In genomic region chr13:98080280-98080679, GRCh38 we compare ENCODE assay signal across 18 cellular contexts.
DNase-seq lines count a peak whose midpoint lies in the region; ATAC-seq and TF ChIP-seq lines count a peak whose summit lies in the region.
"Had no signal": no experiment of that assay in that cellular context is flagged by ENCODE, and none has a peak within 500 bp of the region (broad histone marks: within the 10 kb centered on the region; RNA-seq: fewer than 3 reads in every experiment).

No MANE protein-coding gene starts in this region.

- DNase-seq in EL (peak; percentile 9), IMR-90 (no peak), epithelial cell of esophagus (ENCODE audit: low read depth) (peak; percentile 5), neuronal stem cell (ENCODE audit: low spot score) (no peak), HT-29 (ENCODE audit: low spot score) (no peak), putamen (ENCODE audit: low spot score) (no peak), cerebellar cortex (ENCODE audit: low spot score) (no peak)
- DNase-seq in T-helper 2 cell treated with Interferon-gamma antibody and Interleukin-4, amounts not matched to agents 5 μg/mL and 100 μg/mL, for 36 hours (ENCODE audit: low spot score) = no peak
- DNase-seq: C1 segment of cervical spinal cord; Caco-2; CD4-positive, alpha-beta memory T cell; DMS153; DND-41; GDM1; GM23248; H7; HCEC 1CT had no signal

- H3K23ac ChIP-seq in IMR-90 (ENCODE audit: low read depth, low read length) = no peak overlapping the region
- no peak overlapping the region for H3K23ac ChIP-seq in neuronal stem cell (ENCODE audit: low read depth, low read length, poor library complexity)

- no peaks in the 10 kb centered on the region for H3K36me3 Mint-ChIP-seq in T-helper 2 cell treated with Interferon-gamma antibody and Interleukin-4, amounts not matched to agents 5 μg/mL and 100 μg/mL, for 36 hours (ENCODE audit: low read depth)
- H3K36me3 Mint-ChIP-seq: CD4-positive, alpha-beta memory T cell had no signal

- H3K36me3 ChIP-seq in IMR-90 (ENCODE audit: control insufficient read depth, insufficient read depth, low read length) = no peaks in the 10 kb centered on the region
- H3K36me3 ChIP-seq in neuronal stem cell (replicated peaks in 1 of 2; ENCODE audit: control insufficient read depth in 2 of 2, insufficient read depth in 2 of 2, low read length in 2 of 2) = no peaks in the 10 kb centered on the region

- POLR2A ChIA-PET in IMR-90 (lab: Charles Lee; ENCODE audit: unreplicated experiment) = no interaction called here

- H3K4me3 ChIP-seq in IMR-90 (ENCODE audit: insufficient read depth, low read depth, low read length) (no peak overlapping the region), epithelial cell of esophagus (ENCODE audit: low read length) (no peak overlapping the region), neuronal stem cell (ENCODE audit: low read length in 2 of 2) (no peak overlapping the region)
- H3K4me3 ChIP-seq: GM12878, GM23248 had no signal

- dilution Hi-C loops in IMR-90 (cut with HindIII; ENCODE audit: low sequenced_read_pairs, unreplicated experiment) = no loop called here

- H4K91ac ChIP-seq in IMR-90 (ENCODE audit: insufficient read depth, low read depth, low read length) (no peak overlapping the region), neuronal stem cell (ENCODE audit: low read depth, low read length, poor library complexity) (no peak overlapping the region)

- no peak overlapping the region for H4K8ac ChIP-seq in IMR-90 (ENCODE audit: low read depth in 2 of 2, low read length in 2 of 2)
- H4K8ac ChIP-seq in neuronal stem cell (ENCODE audit: low read depth, low read length) = no peak overlapping the region

- no peak overlapping the region for H2BK15ac ChIP-seq in IMR-90 (ENCODE audit: low read depth, low read length)
- H2BK15ac ChIP-seq in neuronal stem cell (ENCODE audit: low read length) = no peak overlapping the region

- BruUV-seq in IMR-90 (replicated peaks; lab: Mats Ljungman, UMichigan) = no TSS peak

- H3K27me3 ChIP-seq in IMR-90 (ENCODE audit: control insufficient read depth, insufficient read depth, low read length) (no peaks in the 10 kb centered on the region), neuronal stem cell (ENCODE audit: control insufficient read depth in 3 of 3, insufficient read depth in 3 of 3, low read depth in 1 of 3, low read length in 3 of 3) (no peaks in the 10 kb centered on the region)

- H3K4me1 ChIP-seq in IMR-90 (ENCODE audit: control insufficient read depth, insufficient read depth, low read length) (peaks cover 4% of the 10 kb centered on the region; the same call in 1 of the 2 replicates), neuronal stem cell (ENCODE audit: control insufficient read depth in 2 of 2, insufficient read depth in 1 of 2, low read depth in 1 of 2, low read length in 2 of 2) (no peaks in the 10 kb centered on the region)
- H3K4me1 ChIP-seq: Caco-2 had no signal

- no peak overlapping the region for H3K56ac ChIP-seq in IMR-90 (ENCODE audit: extremely low read depth, insufficient read depth, low read length)

- no peak overlapping the region for H2AFZ ChIP-seq in IMR-90 (replicated peaks; ENCODE audit: low read length, poor library complexity)
- no peak overlapping the region for H2AFZ ChIP-seq in neuronal stem cell (ENCODE audit: low read length)
- H2AFZ ChIP-seq: GM23248 had no signal

- H3K9ac ChIP-seq in IMR-90 (ENCODE audit: low read depth, low read length) (no peak overlapping the region), neuronal stem cell (ENCODE audit: low read depth, low read length, poor library complexity) (no peak overlapping the region)
- H3K9ac ChIP-seq: GM23248 had no signal

- no peak overlapping the region for H3K27ac Mint-ChIP-seq in T-helper 2 cell treated with Interferon-gamma antibody and Interleukin-4, amounts not matched to agents 5 μg/mL and 100 μg/mL, for 36 hours
- H3K27ac Mint-ChIP-seq: CD4-positive, alpha-beta memory T cell had no signal

- H2AK9ac ChIP-seq in IMR-90 (replicated peaks; ENCODE audit: low read depth, low read length, poor library complexity) = no peak overlapping the region

- no peak overlapping the region for H2BK12ac ChIP-seq in neuronal stem cell (ENCODE audit: low read length)

- H3K79me1 ChIP-seq in IMR-90 (ENCODE audit: low read depth in 1 of 2, low read length in 2 of 2) (no peaks in the 10 kb centered on the region), neuronal stem cell (ENCODE audit: low read depth, low read length) (no peaks in the 10 kb centered on the region)

- H3K4me3 Mint-ChIP-seq in T-helper 2 cell treated with Interferon-gamma antibody and Interleukin-4, amounts not matched to agents 5 μg/mL and 100 μg/mL, for 36 hours = no peak overlapping the region
- H3K4me3 Mint-ChIP-seq: CD4-positive, alpha-beta memory T cell had no signal

- H3K27ac ChIP-seq in IMR-90 (ENCODE audit: insufficient read depth, low read length) (no peak overlapping the region), neuronal stem cell (replicated peaks; ENCODE audit: low read length) (no peak overlapping the region)
- H3K27ac ChIP-seq: GM23248 had no signal

- no peaks in the 10 kb centered on the region for H3K9me3 ChIP-seq in IMR-90 (ENCODE audit: control insufficient read depth, insufficient read depth, low read length)
- peaks cover 0 to 2% of the 10 kb centered on the region in 2 donors for H3K9me3 ChIP-seq in neuronal stem cell (replicated peaks in 1 of 2; ENCODE audit: control insufficient read depth in 2 of 2, insufficient read depth in 1 of 2, low read depth in 1 of 2, low read length in 2 of 2)

- in situ Hi-C loops in IMR-90 (cut with MboI; ENCODE audit: low sequenced_read_pairs) = no loop called here

- intact Hi-C loops in IMR-90 (cut with micrococcal nuclease) = no loop called here

- no peaks in the 10 kb centered on the region for H3K9me3 Mint-ChIP-seq in T-helper 2 cell treated with Interferon-gamma antibody and Interleukin-4, amounts not matched to agents 5 μg/mL and 100 μg/mL, for 36 hours

- H4K20me1 ChIP-seq in IMR-90 (ENCODE audit: insufficient read depth, low read length) = no peaks in the 10 kb centered on the region

- H3K4me2 ChIP-seq in IMR-90 (ENCODE audit: low read depth, low read length) (no peak overlapping the region), neuronal stem cell (ENCODE audit: insufficient read depth, low read length, poor library complexity, severe bottlenecking) (no peak overlapping the region)

- H3K4me1 Mint-ChIP-seq in T-helper 2 cell treated with Interferon-gamma antibody and Interleukin-4, amounts not matched to agents 5 μg/mL and 100 μg/mL, for 36 hours (ENCODE audit: low read depth) = no peaks in the 10 kb centered on the region

- peak overlapping the region; percentile 53; the same call in 1 of the 2 replicates for H2AK5ac ChIP-seq in IMR-90 (ENCODE audit: low read depth, low read length)
- H2AK5ac ChIP-seq in neuronal stem cell (ENCODE audit: low read depth, low read length) = peak overlapping the region; percentile 6

- H4K5ac ChIP-seq in IMR-90 (ENCODE audit: low read depth, low read length) = no peak overlapping the region

- H3K27me3 Mint-ChIP-seq in T-helper 2 cell treated with Interferon-gamma antibody and Interleukin-4, amounts not matched to agents 5 μg/mL and 100 μg/mL, for 36 hours (ENCODE audit: low read depth) = no peaks in the 10 kb centered on the region

- peaks cover 3% of the 10 kb centered on the region; the same call in 1 of the 2 replicates for H3K9me1 ChIP-seq in IMR-90 (ENCODE audit: insufficient read depth, low read length)

- no peak overlapping the region for H2BK20ac ChIP-seq in IMR-90 (ENCODE audit: low read depth, low read length)

- TF ChIP-seq RAD21 in IMR-90 (IDR thresholded peaks at IDR 0.05; ENCODE audit: low read length) = no peak

- H3K14ac ChIP-seq in IMR-90 (replicated peaks; ENCODE audit: low read depth, low read length) (no peak overlapping the region), neuronal stem cell (ENCODE audit: low read length) (no peak overlapping the region)

- 80% methylated on average over 1 of the region's 5 CpGs; no CpG with 5 or more reads in 1 of the 2 experiments for WGBS in IMR-90 (ENCODE audit: extremely low coverage in 2 of 2, insufficient read length in 1 of 2), 2 experiments
- no CpG with 5 or more reads among the region's 5 CpGs for WGBS in neuronal stem cell (ENCODE audit: extremely low coverage in 2 of 2, insufficient read length in 2 of 2, insufficient replicate concordance in 1 of 2), 2 donors

- H3K4ac ChIP-seq in IMR-90 (ENCODE audit: low read depth, low read length) (no peak overlapping the region), neuronal stem cell (ENCODE audit: low read length) (no peak overlapping the region)

- no peak for ATAC-seq in IMR-90 (ENCODE audit: low read depth)
- ATAC-seq: GM12878 had no signal

- TF ChIP-seq CTCF in IMR-90 (conservative IDR thresholded peaks at IDR 0.05; ENCODE audit: low read depth, low read length) (no peak), epithelial cell of esophagus (IDR thresholded peaks at IDR 0.05; ENCODE audit: insufficient read depth, low read depth, low read length, missing control alignments) (no peak)

- no peak for TF ChIP-seq POLR2A in IMR-90 (IDR thresholded peaks at IDR 0.05; ENCODE audit: low read depth, low read length)

- H2BK5ac ChIP-seq in IMR-90 (ENCODE audit: low read depth, low read length, poor library complexity, severe bottlenecking) = no peak overlapping the region
- no peak overlapping the region for H2BK5ac ChIP-seq in neuronal stem cell (ENCODE audit: low read length)

- CTCF ChIA-PET in IMR-90 (lab: Yijun Ruan, JAX) = no interaction called here

- no peak overlapping the region for H2BK120ac ChIP-seq in IMR-90 (ENCODE audit: low read depth, low read length)
- no peak overlapping the region for H2BK120ac ChIP-seq in neuronal stem cell (ENCODE audit: low read depth, low read length)

- no peak overlapping the region for H3K18ac ChIP-seq in IMR-90 (ENCODE audit: low read depth, low read length)
- H3K18ac ChIP-seq in neuronal stem cell (ENCODE audit: low read length) = no peak overlapping the region

TF ChIP-seq in IMR-90, 13 proteins besides CTCF, POLR2A, EP300 and RAD21 (continues in another document):
- TF ChIP-seq RFX5 (IDR thresholded peaks at IDR 0.05; ENCODE audit: low read depth, low read length) = no peak
- TF ChIP-seq RCOR1 (IDR thresholded peaks at IDR 0.05; ENCODE audit: insufficient replicate concordance, low read length) = no peak
- TF ChIP-seq CEBPB (IDR thresholded peaks at IDR 0.05; ENCODE audit: low read depth, low read length) = no peak
- no peak for TF ChIP-seq ELK1 (IDR thresholded peaks at IDR 0.05; ENCODE audit: borderline replicate concordance, low read depth, low read length)
- TF ChIP-seq MXI1 (IDR thresholded peaks at IDR 0.05; ENCODE audit: borderline replicate concordance, low read depth, low read length) = no peak
- no peak for TF ChIP-seq MAFK (IDR thresholded peaks at IDR 0.05; ENCODE audit: low read depth, low read length)

Comparison
In these comparisons a context has a peak if more than half of its experiments do, and no peak if none do; other contexts are left out.
1. DNase-seq: peak in EL (single experiment) and epithelial cell of esophagus (single experiment); none in IMR-90 (single experiment), neuronal stem cell (single experiment), HT-29 (single experiment), putamen (single experiment), T-helper 2 cell treated with Interferon-gamma antibody and Interleukin-4, amounts not matched to agents 5 μg/mL and 100 μg/mL, for 36 hours (single experiment) and cerebellar cortex (single experiment).